In the genomic region with DNA sequence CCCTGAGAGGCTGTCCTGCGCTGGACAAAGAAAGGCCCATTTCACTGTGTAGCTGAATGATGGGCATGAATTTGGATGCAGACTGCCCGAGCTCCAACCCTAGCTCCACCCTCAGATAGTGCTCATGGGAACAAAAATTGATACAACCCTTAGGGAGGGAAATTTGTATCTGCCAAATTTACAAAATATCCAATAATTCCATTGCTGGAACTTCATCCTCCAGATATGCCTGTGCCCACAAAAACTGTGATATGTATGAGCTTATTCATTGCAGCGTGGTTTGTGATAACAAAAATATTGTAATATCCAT, we compare ENCODE assay signal across 17 cellular contexts. TPM values are rescaled to one million over a fixed set of nuclear protein-coding genes. Genes with fewer than 3 reads are reported as not detected.
A peak's percentile ranks its signal among the peaks of the same experiment; 100 is the strongest.
DNase-seq lines count a peak whose midpoint lies in the region; ATAC-seq and TF ChIP-seq lines count a peak whose summit lies in the region.
"Had no signal": no experiment of that assay in that cellular context is flagged by ENCODE, and none has a peak within 500 bp of the region (broad histone marks: within the 10 kb centered on the region; RNA-seq: fewer than 3 reads in every experiment).

No MANE protein-coding gene starts in this region.

- no peaks in the 10 kb centered on the region for H3K27me3 Mint-ChIP-seq in GM23338 (ENCODE audit: insufficient read depth, low read depth, poor library complexity)

- peak overlapping the region; percentile 98 for H2AFZ ChIP-seq in GM23338
- peak overlapping the region; percentile 68; the same call in 1 of the 2 replicates for H2AFZ ChIP-seq in Loucy (ENCODE audit: low read length)

- no TSS peak for BruUV-seq in A673 (replicated peaks; lab: Mats Ljungman, UMichigan)

- H3K9me3 ChIP-seq in Loucy (ENCODE audit: insufficient read depth, low read depth, low read length): no peaks in the 10 kb centered on the region
- no peaks in the 10 kb centered on the region for H3K9me3 ChIP-seq in mucosa of rectum (ENCODE audit: control insufficient read depth in 2 of 2, low read length in 2 of 2)
- H3K9me3 ChIP-seq in A673 (ENCODE audit: low read depth, low read length, poor library complexity, severe bottlenecking): no peaks in the 10 kb centered on the region
- H3K9me3 ChIP-seq: BE2C, SJCRH30 had no signal

- H3K27ac ChIP-seq in GM23338 (ENCODE audit: low read depth) (no peak overlapping the region), VCaP (peak overlapping the region; percentile 81), mucosa of rectum (ENCODE audit: low read depth in 2 of 2, low read length in 2 of 2) (peak overlapping the region; percentile 39 to 59), A673 (ENCODE audit: low read depth, low read length, poor library complexity, severe bottlenecking) (no peak overlapping the region)
- H3K27ac ChIP-seq: SJCRH30 had no signal

- no peak overlapping the region for H3K4me3 ChIP-seq in GM23338
- H3K4me3 ChIP-seq in Loucy (ENCODE audit: low read length, poor library complexity, severe bottlenecking): no peak overlapping the region
- peak overlapping the region in 1 of 2 donors; percentile 30 for H3K4me3 ChIP-seq in mucosa of rectum (ENCODE audit: low read length in 2 of 2)
- H3K4me3 ChIP-seq in A673 (ENCODE audit: low read depth, low read length, poor library complexity, severe bottlenecking): no peak overlapping the region
- H3K4me3 ChIP-seq: SJCRH30 had no signal

- H3K9me2 ChIP-seq in GM23338 (ENCODE audit: insufficient read depth) (no peaks in the 10 kb centered on the region), Loucy (replicated peaks; ENCODE audit: low read depth, low read length) (no peaks in the 10 kb centered on the region)

- DNase-seq in GM23338 (ENCODE audit: low spot score): no peak
- no peak for DNase-seq in cerebellum (ENCODE audit: low spot score)
- no peak for DNase-seq in A673 (ENCODE audit: low spot score)
- no peak for DNase-seq in NCI-H187 (lab: John Stamatoyannopoulos, UW)
- DNase-seq: BE2C; CD4-positive, alpha-beta T cell; GF-D8; GOT3; NK-92 treated with Interleukin-12 subunit alpha and Interleukin-12 subunit beta, amount 100 ng/mL, for 24 hours had no signal

- H3K36me3 Mint-ChIP-seq in GM23338 (ENCODE audit: low read depth): no peaks in the 10 kb centered on the region

- H3K36me3 ChIP-seq in GM23338 (ENCODE audit: insufficient read depth) (no peaks in the 10 kb centered on the region), Loucy (ENCODE audit: insufficient read depth, low read length) (no peaks in the 10 kb centered on the region), mucosa of rectum (ENCODE audit: control insufficient read depth in 2 of 2, insufficient read depth in 2 of 2, low read length in 2 of 2) (no peaks in the 10 kb centered on the region), A673 (ENCODE audit: insufficient read depth, low read length, poor library complexity, severe bottlenecking) (no peaks in the 10 kb centered on the region)
- H3K36me3 ChIP-seq: BE2C, SJCRH30 had no signal

- H3K27ac Mint-ChIP-seq in GM23338: no peak overlapping the region
- H3K27ac Mint-ChIP-seq: CD4-positive, alpha-beta T cell had no signal

- TF ChIP-seq CTCF in GM23338 (conservative IDR thresholded peaks at IDR 0.05; ENCODE audit: low read depth in 2 of 2) (no peak; a peak in 1 of 4 replicates), Loucy (conservative IDR thresholded peaks at IDR 0.05; ENCODE audit: low read length) (no peak), VCaP (conservative IDR thresholded peaks at IDR 0.05) (peak; percentile 54), A673 (conservative IDR thresholded peaks at IDR 0.05; ENCODE audit: low read depth, low read length) (no peak)

- H3K9ac ChIP-seq in Loucy (ENCODE audit: low read depth, low read length, poor library complexity, severe bottlenecking) (no peak overlapping the region), mucosa of rectum (ENCODE audit: low read depth in 1 of 2, low read length in 2 of 2) (peak overlapping the region in 1 of 2 donors; percentile 42)

- H3K79me2 ChIP-seq in GM23338 (replicated peaks; ENCODE audit: insufficient read depth) (no peaks in the 10 kb centered on the region), Loucy (ENCODE audit: insufficient read depth, low read length) (no peaks in the 10 kb centered on the region)

- no peaks in the 10 kb centered on the region for H3K9me3 Mint-ChIP-seq in GM23338
- H3K9me3 Mint-ChIP-seq: CD4-positive, alpha-beta T cell had no signal

- H3F3A ChIP-seq in GM23338 (replicated peaks; ENCODE audit: low read depth): no peaks in the 10 kb centered on the region
- H3F3A ChIP-seq in Loucy (ENCODE audit: low read depth): no peaks in the 10 kb centered on the region

- H3K27me3 ChIP-seq in GM23338 (ENCODE audit: insufficient read depth) (no peaks in the 10 kb centered on the region), Loucy (ENCODE audit: insufficient read depth, low read length, poor library complexity, severe bottlenecking) (no peaks in the 10 kb centered on the region), mucosa of rectum (ENCODE audit: control insufficient read depth in 2 of 2, insufficient read depth in 2 of 2, low read length in 2 of 2) (no peaks in the 10 kb centered on the region), A673 (replicated peaks; ENCODE audit: insufficient read depth, low read depth, low read length, poor library complexity) (no peaks in the 10 kb centered on the region)
- H3K27me3 ChIP-seq: BE2C, SJCRH30 had no signal

- ATAC-seq in GM23338: no peak
- ATAC-seq in HG02970 (IDR thresholded peaks at IDR 0.05; ENCODE audit: low FRiP score, unreplicated experiment): no peak

- peaks cover 10% of the 10 kb centered on the region; the same call in 2 of the 3 replicates for H3K4me1 Mint-ChIP-seq in GM23338

- POLR2A ChIA-PET in A673 (lab: Charles Lee; ENCODE audit: low non-redundant PET): no interaction called here

- H3K4me3 Mint-ChIP-seq in GM23338: no peak overlapping the region
- H3K4me3 Mint-ChIP-seq: CD4-positive, alpha-beta T cell had no signal

- H3K4me2 ChIP-seq in GM23338: no peak overlapping the region
- no peak overlapping the region for H3K4me2 ChIP-seq in Loucy (ENCODE audit: low read depth, low read length, poor library complexity, severe bottlenecking)

- H4K20me1 ChIP-seq in GM23338 (replicated peaks; ENCODE audit: insufficient read depth): no peaks in the 10 kb centered on the region
- H4K20me1 ChIP-seq in Loucy (ENCODE audit: insufficient read depth, low read length, poor library complexity, severe bottlenecking): no peaks in the 10 kb centered on the region

- intact Hi-C loops in A673 (cut with micrococcal nuclease; ENCODE audit: unreplicated experiment): loop anchor here (5.0 kb wide), 2 partner anchors 56 to 76 kb away; a partner anchor contains a TSS

- H3K4me1 ChIP-seq in GM23338 (ENCODE audit: insufficient read depth): no peaks in the 10 kb centered on the region
- peaks cover 9% of the 10 kb centered on the region for H3K4me1 ChIP-seq in Loucy (ENCODE audit: insufficient read depth, low read length, poor library complexity, severe bottlenecking)
- H3K4me1 ChIP-seq in mucosa of rectum (ENCODE audit: control insufficient read depth in 2 of 2, insufficient read depth in 2 of 2, low read length in 2 of 2): peaks cover 24 to 35% of the 10 kb centered on the region in 2 donors
- H3K4me1 ChIP-seq in A673 (ENCODE audit: insufficient read depth, low read length, poor library complexity, severe bottlenecking): peaks cover 18% of the 10 kb centered on the region
- H3K4me1 ChIP-seq: BE2C, SJCRH30 had no signal

- CTCF ChIA-PET in A673 (lab: Charles Lee): no interaction called here

TF ChIP-seq in GM23338, 12 proteins besides CTCF, POLR2A, EP300 and RAD21:
- no peak for TF ChIP-seq ZNF331 (CRISPR knock-in tag; IDR thresholded peaks at IDR 0.05; ENCODE audit: low read depth)
- TF ChIP-seq POLR2AphosphoS5 (IDR thresholded peaks at IDR 0.05; ENCODE audit: low read depth): no peak

RNA-seq across cellular contexts. Expression of a gene that starts 2.1 kb away (rescaled TPM):
- not detected in 2 replicates for total RNA-seq in GM23338 (2014; rRNA removed; shearing (Covaris generic))
- polyA plus RNA-seq in GM23338 (2016; fragmentation: Nextera tagmentation; extraction: Ambion mirVana): not detected in 2 replicates
- total RNA-seq in cerebellum: 8.1 TPM
- 1.4 and 1.5 TPM in 2 replicates for total RNA-seq in A673 (2021)
- total RNA-seq: A172; CD4-positive, alpha-beta T cell; Daoy; HT-29; SJCRH30 had no signal

RNA-seq across cellular contexts. Expression of a gene that starts 23.1 kb away (rescaled TPM):
- total RNA-seq in GM23338 (2014; rRNA removed; shearing (Covaris generic)): not detected in 2 replicates
- polyA plus RNA-seq in GM23338 (2016; fragmentation: Nextera tagmentation; extraction: Ambion mirVana): not detected in 2 replicates
- total RNA-seq in cerebellum (not detected), A673 (2021) (not detected in 2 replicates)
- total RNA-seq: A172; CD4-positive, alpha-beta T cell; Daoy; HT-29; SJCRH30 had no signal

RNA-seq across cellular contexts. Expression of a gene that starts 55.2 kb away (rescaled TPM):
- not detected in 2 replicates for total RNA-seq in GM23338 (2014; rRNA removed; shearing (Covaris generic))
- 0.14 and 0.44 TPM in 2 replicates for polyA plus RNA-seq in GM23338 (2016; fragmentation: Nextera tagmentation; extraction: Ambion mirVana)
- total RNA-seq in cerebellum (not detected), A673 (2021) (not detected in 2 replicates)
- total RNA-seq: A172; CD4-positive, alpha-beta T cell; Daoy; HT-29; SJCRH30 had no signal

Comparison
In these comparisons a context has a peak if more than half of its experiments do, and no peak if none do; other contexts are left out.
1. H3K27ac ChIP-seq: peak in VCaP (single experiment) and mucosa of rectum (2 of 2); none in GM23338 (single experiment) and A673 (single experiment).